ENCODE assay signal across 10 cellular contexts in genomic region chr22:39469681-39470461, GRCh38.
DNase-seq lines count a peak whose midpoint lies in the region; ATAC-seq, FAIRE-seq and TF ChIP-seq lines count a peak whose summit lies in the region.
"Had no signal": no experiment of that assay in that cellular context is flagged by ENCODE, and none has a peak within 500 bp of the region (broad histone marks: within the 10 kb centered on the region; RNA-seq: fewer than 3 reads in every experiment).

No MANE protein-coding gene starts in this region.

- H3K9me2 ChIP-seq in DOHH2 (replicated peaks; ENCODE audit: control insufficient read depth, low read length): no peaks in the 10 kb centered on the region

- peaks cover 86% of the 10 kb centered on the region for H3K79me2 ChIP-seq in DOHH2 (ENCODE audit: control insufficient read depth, low read length)

- peak; percentile 38 for DNase-seq in NCI-H82 treated with DMSO at 0.1 percent for 48 hours (lab: John Stamatoyannopoulos, UW; ENCODE audit: unreplicated experiment)
- peak; percentile 96 for DNase-seq in globus pallidus (ENCODE audit: low spot score)
- peak; percentile 92 for DNase-seq in pons (ENCODE audit: low spot score)
- DNase-seq in HTR-8/SVneo (ENCODE audit: insufficient read length, low spot score): no peak
- DNase-seq in COR-L47 (lab: John Stamatoyannopoulos, UW): no peak
- DNase-seq: effector memory CD4-positive, alpha-beta T cell had no signal

- H3K4me3 ChIP-seq in DOHH2 (ENCODE audit: low read length): peak overlapping the region; percentile 64

- no peaks in the 10 kb centered on the region for H4K20me1 ChIP-seq in DOHH2 (ENCODE audit: control insufficient read depth, insufficient read depth, low read depth, low read length)

- H3K4me1 ChIP-seq in DOHH2 (ENCODE audit: control insufficient read depth, low read length): peaks cover 97% of the 10 kb centered on the region

- no peak for TF ChIP-seq CTCF in DOHH2 (IDR thresholded peaks at IDR 0.05; ENCODE audit: low read depth, low read length, poor library complexity, severe bottlenecking)

- ATAC-seq in GM21786 (IDR thresholded peaks at IDR 0.05; ENCODE audit: unreplicated experiment): no peak
- no peak for ATAC-seq in HG03039 (IDR thresholded peaks at IDR 0.05; ENCODE audit: unreplicated experiment)

- peak overlapping the region; percentile 97 for H3K27ac ChIP-seq in DOHH2 (ENCODE audit: low read depth, low read length)

- H3K27me3 ChIP-seq in DOHH2 (ENCODE audit: control insufficient read depth, low read length): no peaks in the 10 kb centered on the region

- FAIRE-seq in HTR-8/SVneo (lab: Jason Lieb, UNC): no peak
- FAIRE-seq: GM19239 had no signal

- H3F3A ChIP-seq in DOHH2 (ENCODE audit: control insufficient read depth, insufficient read depth): peaks cover 23% of the 10 kb centered on the region

- peak overlapping the region; percentile 82 for H3K4me2 ChIP-seq in DOHH2 (ENCODE audit: low read length)

- H3K36me3 ChIP-seq in DOHH2 (ENCODE audit: control insufficient read depth, low read length): peaks cover 24% of the 10 kb centered on the region

- no peaks in the 10 kb centered on the region for H3K9me3 ChIP-seq in DOHH2 (ENCODE audit: control insufficient read depth, insufficient read depth, low read length)

Comparison
In these comparisons a context has a peak if more than half of its experiments do, and no peak if none do; other contexts are left out.
1. DNase-seq: peak in NCI-H82 treated with DMSO at 0.1 percent for 48 hours (single experiment), globus pallidus (single experiment) and pons (single experiment); none in HTR-8/SVneo (single experiment) and COR-L47 (single experiment).